18 cellular contexts compared by ENCODE assay signal in the genomic region with DNA sequence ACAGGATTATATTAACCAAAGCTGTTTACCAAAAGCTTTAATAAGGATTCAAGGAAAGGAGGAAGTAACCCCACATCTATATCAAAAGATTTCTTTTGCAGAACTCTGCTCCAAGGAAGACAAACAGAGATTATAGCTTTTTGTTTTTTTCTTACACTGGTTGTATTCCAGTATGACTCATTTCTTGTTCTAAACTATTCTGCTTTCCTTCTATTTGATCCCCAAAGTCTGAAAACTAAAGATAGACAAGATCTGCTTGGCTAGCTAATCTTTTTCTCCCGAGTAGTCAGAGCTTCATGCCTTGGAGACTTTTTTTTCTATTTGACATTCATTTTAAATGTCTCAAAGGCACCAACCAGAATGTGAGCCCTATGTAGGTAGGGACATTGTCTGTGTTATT. TPM values are rescaled to one million over a fixed set of nuclear protein-coding genes. Genes with fewer than 3 reads are reported as not detected.
DNase-seq lines count a peak whose midpoint lies in the region; ATAC-seq, FAIRE-seq and TF ChIP-seq lines count a peak whose summit lies in the region.
"Had no signal": no experiment of that assay in that cellular context is flagged by ENCODE, and none has a peak within 500 bp of the region (broad histone marks: within the 10 kb centered on the region; RNA-seq: fewer than 3 reads in every experiment).

No MANE protein-coding gene starts in this region.

- no peaks in the 10 kb centered on the region for H3K79me2 ChIP-seq in ACC112 (ENCODE audit: control insufficient read depth, insufficient read depth, low read length, unreplicated experiment)

- H3K36me3 ChIP-seq in ACC112 (ENCODE audit: insufficient read depth, low read length): no peaks in the 10 kb centered on the region
- H3K36me3 ChIP-seq: HAP-1 had no signal

- no peak overlapping the region for H3K4me3 Mint-ChIP-seq in activated T-cell treated with anti-CD3 and anti-CD28 coated beads, Interleukin-2, amount 50 U/mL, for 24 hours
- H3K4me3 Mint-ChIP-seq: B cell; CD4-positive, alpha-beta T cell had no signal

- H3K36me3 Mint-ChIP-seq in activated T-cell treated with anti-CD3 and anti-CD28 coated beads, Interleukin-2, amount 50 U/mL, for 24 hours (ENCODE audit: low read depth): no peaks in the 10 kb centered on the region

- in situ Hi-C loops in KBM-7 (cut with MboI; ENCODE audit: low pct_unique_long_range_greater_than_20kb, low sequenced_read_pairs): no loop called here

- H2AFZ ChIP-seq in ACC112 (ENCODE audit: low read length, unreplicated experiment): peak overlapping the region; percentile 9

- DNase-seq in H54 (ENCODE audit: insufficient read length, low spot score) (no peak), amniotic epithelial cell (ENCODE audit: low read depth) (peak; percentile 16), iris pigment epithelial cell (ENCODE audit: low read depth) (peak; percentile 8), KBM-7 (no peak), left cardiac atrium (no peak)
- DNase-seq in activated T-cell treated with anti-CD3 and anti-CD28 coated beads, Interleukin-2, amount 50 U/mL, for 24 hours: no peak
- DNase-seq: 8988T; ACHN; C1 segment of cervical spinal cord; Calu3; CD4-positive, alpha-beta T cell; DMS 273 treated with DMSO at 0.1 percent for 48 hours; GOT3 had no signal

- H3K27ac Mint-ChIP-seq in activated T-cell treated with anti-CD3 and anti-CD28 coated beads, Interleukin-2, amount 50 U/mL, for 24 hours: no peak overlapping the region
- H3K27ac Mint-ChIP-seq: B cell; CD4-positive, alpha-beta T cell had no signal

- no peaks in the 10 kb centered on the region for H3K4me1 ChIP-seq in ACC112 (ENCODE audit: control insufficient read depth, insufficient read depth, low read length, unreplicated experiment)
- H3K4me1 ChIP-seq: HAP-1 had no signal

- no peaks in the 10 kb centered on the region for H3K9me3 Mint-ChIP-seq in activated T-cell treated with anti-CD3 and anti-CD28 coated beads, Interleukin-2, amount 50 U/mL, for 24 hours
- H3K9me3 Mint-ChIP-seq: CD4-positive, alpha-beta T cell had no signal

- no peaks in the 10 kb centered on the region for H3K4me1 Mint-ChIP-seq in activated T-cell treated with anti-CD3 and anti-CD28 coated beads, Interleukin-2, amount 50 U/mL, for 24 hours (ENCODE audit: low read depth)
- H3K4me1 Mint-ChIP-seq: B cell had no signal

- peak; percentile 58 for FAIRE-seq in H54 (lab: Jason Lieb, UNC)
- FAIRE-seq: GM12878 had no signal

- peaks cover 12% of the 10 kb centered on the region for H3K27me3 Mint-ChIP-seq in activated T-cell treated with anti-CD3 and anti-CD28 coated beads, Interleukin-2, amount 50 U/mL, for 24 hours

- no peak overlapping the region for H3K4me3 ChIP-seq in ACC112 (ENCODE audit: low read depth, low read length)
- H3K4me3 ChIP-seq: GM12878, HAP-1 had no signal

- H3K27ac ChIP-seq in ACC112 (ENCODE audit: low read depth, low read length): no peak overlapping the region

- ATAC-seq in left cardiac atrium: no peak
- ATAC-seq: GM12878 had no signal

- H3K27me3 ChIP-seq in ACC112 (ENCODE audit: insufficient read depth, low read length): no peaks in the 10 kb centered on the region

- intact Hi-C loops in left cardiac atrium (cut with DNase I): no loop called here

- TF ChIP-seq POLR2A in H54 (IDR thresholded peaks at IDR 0.05; ENCODE audit: low read depth, low read length): no peak

RNA-seq across cellular contexts. Expression of gene FRMD5, which starts 36.8 kb away (rescaled TPM):
- total RNA-seq in left cardiac atrium: 10 to 100 TPM in 1 of 2 donors, 1 to 10 TPM in 1; 9.1 to 25.1 TPM
- total RNA-seq: B cell; CD4-positive, alpha-beta T cell; G401 had no signal

RNA-seq across cellular contexts. Expression of gene GOLM2, which starts 56.7 kb away (rescaled TPM):
- total RNA-seq in left cardiac atrium: 10 to 100 TPM; 46.3 to 55.3 TPM

Comparison
In these comparisons a context has a peak if more than half of its experiments do, and no peak if none do; other contexts are left out.
1. DNase-seq: peak in amniotic epithelial cell (single experiment) and iris pigment epithelial cell (single experiment); none in H54 (single experiment), KBM-7 (single experiment), activated T-cell treated with anti-CD3 and anti-CD28 coated beads, Interleukin-2, amount 50 U/mL, for 24 hours (single experiment) and left cardiac atrium (single experiment).